Comparison of ENCODE assay signal across 1 cellular context in the genomic region with DNA sequence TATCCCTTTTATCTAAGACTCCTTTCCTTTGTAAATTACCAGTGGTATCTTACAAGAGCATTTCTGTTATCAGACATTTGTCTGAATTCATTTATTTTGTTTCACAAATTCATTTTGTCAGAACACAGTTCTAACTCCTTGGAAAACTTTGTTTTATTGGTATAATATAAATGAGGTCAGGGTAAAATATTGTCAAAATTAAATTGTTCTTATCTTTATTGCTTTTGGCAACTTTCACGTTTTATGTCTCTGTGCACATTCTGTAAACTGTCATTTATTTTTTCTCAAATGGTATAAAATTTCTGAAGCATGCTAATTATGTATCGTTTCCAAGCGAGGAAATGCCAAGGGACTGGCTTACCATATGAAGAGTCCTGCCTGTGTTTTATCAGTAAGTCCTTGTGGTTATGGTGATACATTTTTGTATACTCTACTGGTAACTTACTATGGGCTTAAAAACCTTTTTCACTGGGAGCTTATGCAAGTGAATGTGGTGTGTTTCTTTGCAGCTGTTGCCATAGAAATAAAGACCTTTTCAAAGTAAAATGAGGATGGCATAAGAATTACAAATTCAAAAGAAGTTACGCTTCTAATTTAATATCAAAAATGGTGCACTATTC.
TF ChIP-seq lines count a peak whose summit lies in the region.

No MANE protein-coding gene starts in this region.

TF ChIP-seq in GM23338, 12 proteins besides CTCF, POLR2A, EP300 and RAD21 (continued from another document):
- TF ChIP-seq, protein P1, sequence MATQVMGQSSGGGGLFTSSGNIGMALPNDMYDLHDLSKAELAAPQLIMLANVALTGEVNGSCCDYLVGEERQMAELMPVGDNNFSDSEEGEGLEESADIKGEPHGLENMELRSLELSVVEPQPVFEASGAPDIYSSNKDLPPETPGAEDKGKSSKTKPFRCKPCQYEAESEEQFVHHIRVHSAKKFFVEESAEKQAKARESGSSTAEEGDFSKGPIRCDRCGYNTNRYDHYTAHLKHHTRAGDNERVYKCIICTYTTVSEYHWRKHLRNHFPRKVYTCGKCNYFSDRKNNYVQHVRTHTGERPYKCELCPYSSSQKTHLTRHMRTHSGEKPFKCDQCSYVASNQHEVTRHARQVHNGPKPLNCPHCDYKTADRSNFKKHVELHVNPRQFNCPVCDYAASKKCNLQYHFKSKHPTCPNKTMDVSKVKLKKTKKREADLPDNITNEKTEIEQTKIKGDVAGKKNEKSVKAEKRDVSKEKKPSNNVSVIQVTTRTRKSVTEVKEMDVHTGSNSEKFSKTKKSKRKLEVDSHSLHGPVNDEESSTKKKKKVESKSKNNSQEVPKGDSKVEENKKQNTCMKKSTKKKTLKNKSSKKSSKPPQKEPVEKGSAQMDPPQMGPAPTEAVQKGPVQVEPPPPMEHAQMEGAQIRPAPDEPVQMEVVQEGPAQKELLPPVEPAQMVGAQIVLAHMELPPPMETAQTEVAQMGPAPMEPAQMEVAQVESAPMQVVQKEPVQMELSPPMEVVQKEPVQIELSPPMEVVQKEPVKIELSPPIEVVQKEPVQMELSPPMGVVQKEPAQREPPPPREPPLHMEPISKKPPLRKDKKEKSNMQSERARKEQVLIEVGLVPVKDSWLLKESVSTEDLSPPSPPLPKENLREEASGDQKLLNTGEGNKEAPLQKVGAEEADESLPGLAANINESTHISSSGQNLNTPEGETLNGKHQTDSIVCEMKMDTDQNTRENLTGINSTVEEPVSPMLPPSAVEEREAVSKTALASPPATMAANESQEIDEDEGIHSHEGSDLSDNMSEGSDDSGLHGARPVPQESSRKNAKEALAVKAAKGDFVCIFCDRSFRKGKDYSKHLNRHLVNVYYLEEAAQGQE (IDR thresholded peaks at IDR 0.05; ENCODE audit: unreplicated experiment), result no peak
- TF ChIP-seq STAT1 (IDR thresholded peaks at IDR 0.05; ENCODE audit: unreplicated experiment) (no peak), EZH2phosphoT487 (IDR thresholded peaks at IDR 0.05; ENCODE audit: unreplicated experiment) (no peak)
- TF ChIP-seq, protein P2, sequence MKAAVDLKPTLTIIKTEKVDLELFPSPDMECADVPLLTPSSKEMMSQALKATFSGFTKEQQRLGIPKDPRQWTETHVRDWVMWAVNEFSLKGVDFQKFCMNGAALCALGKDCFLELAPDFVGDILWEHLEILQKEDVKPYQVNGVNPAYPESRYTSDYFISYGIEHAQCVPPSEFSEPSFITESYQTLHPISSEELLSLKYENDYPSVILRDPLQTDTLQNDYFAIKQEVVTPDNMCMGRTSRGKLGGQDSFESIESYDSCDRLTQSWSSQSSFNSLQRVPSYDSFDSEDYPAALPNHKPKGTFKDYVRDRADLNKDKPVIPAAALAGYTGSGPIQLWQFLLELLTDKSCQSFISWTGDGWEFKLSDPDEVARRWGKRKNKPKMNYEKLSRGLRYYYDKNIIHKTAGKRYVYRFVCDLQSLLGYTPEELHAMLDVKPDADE (IDR thresholded peaks at IDR 0.05), result no peak
